In genomic region chr10:14554091-14554842, GRCh38 we compare ENCODE assay signal across 11 cellular contexts.
A peak's percentile ranks its signal among the peaks of the same experiment; 100 is the strongest.
DNase-seq lines count a peak whose midpoint lies in the region; ATAC-seq and TF ChIP-seq lines count a peak whose summit lies in the region.
"Had no signal": no experiment of that assay in that cellular context is flagged by ENCODE, and none has a peak within 500 bp of the region (broad histone marks: within the 10 kb centered on the region; RNA-seq: fewer than 3 reads in every experiment).

No MANE protein-coding gene starts in this region.

- peak overlapping the region; percentile 84; the same call in 1 of the 2 replicates for H3K9ac ChIP-seq in MM.1S (ENCODE audit: low read length)
- no peak overlapping the region for H3K9ac ChIP-seq in GM23248
- H3K9ac ChIP-seq: parathyroid adenoma had no signal

- peaks cover 46% of the 10 kb centered on the region for H3F3A ChIP-seq in MM.1S (ENCODE audit: insufficient read depth, low read length)
- no peaks in the 10 kb centered on the region for H3F3A ChIP-seq in GM23248 (ENCODE audit: insufficient read depth)

- H3K4me2 ChIP-seq in MM.1S (ENCODE audit: low read depth, low read length): peak overlapping the region; percentile 91
- H3K4me2 ChIP-seq in GM23248 (ENCODE audit: unreplicated experiment): no peak overlapping the region

- no peaks in the 10 kb centered on the region for H3K27me3 Mint-ChIP-seq in activated naive CD8-positive, alpha-beta T cell treated with anti-CD3 and anti-CD28 coated beads, Interleukin-2, amount 50 U/mL, for 24 hours

- H3K9me2 ChIP-seq in MM.1S (replicated peaks; ENCODE audit: insufficient read depth, low read length): no peaks in the 10 kb centered on the region
- H3K9me2 ChIP-seq in GM23248 (ENCODE audit: insufficient read depth): no peaks in the 10 kb centered on the region

- H3K79me2 ChIP-seq in MM.1S (ENCODE audit: low read length): peaks cover 90% of the 10 kb centered on the region
- H3K79me2 ChIP-seq in GM23248 (ENCODE audit: insufficient read depth): no peaks in the 10 kb centered on the region; the same call in 1 of the 2 replicates
- H3K79me2 ChIP-seq: parathyroid adenoma had no signal

- no peaks in the 10 kb centered on the region for H3K27me3 ChIP-seq in MM.1S (replicated peaks; ENCODE audit: insufficient read depth, low read length)
- H3K27me3 ChIP-seq in GM23248 (replicated peaks; ENCODE audit: insufficient read depth): no peaks in the 10 kb centered on the region
- H3K27me3 ChIP-seq: ascending aorta had no signal

- peaks cover 98% of the 10 kb centered on the region for H3K4me1 Mint-ChIP-seq in activated naive CD8-positive, alpha-beta T cell treated with anti-CD3 and anti-CD28 coated beads, Interleukin-2, amount 50 U/mL, for 24 hours

- peak overlapping the region; percentile 68 for H3K27ac Mint-ChIP-seq in activated naive CD8-positive, alpha-beta T cell treated with anti-CD3 and anti-CD28 coated beads, Interleukin-2, amount 50 U/mL, for 24 hours

- WGBS in GM23248 (ENCODE audit: low coverage in 1 of 2, low lambda C conversion rate in 2 of 2, missing lambda C conversion rate in 2 of 2), 2 experiments: 84 to 96% methylated on average over 5 of the region's 5 CpGs

- H3K27ac ChIP-seq in MM.1S (ENCODE audit: low read length) (peak overlapping the region; percentile 96; the same call in 1 of the 2 replicates), GM23248 (no peak overlapping the region)
- H3K27ac ChIP-seq: parathyroid adenoma had no signal

- H3K4me3 Mint-ChIP-seq in activated naive CD8-positive, alpha-beta T cell treated with anti-CD3 and anti-CD28 coated beads, Interleukin-2, amount 50 U/mL, for 24 hours: peak overlapping the region; percentile 3

- DNase-seq in Caki2 (ENCODE audit: low read depth): peak; percentile 56
- no peak for DNase-seq in MM.1S
- no peak for DNase-seq in activated naive CD8-positive, alpha-beta T cell treated with anti-CD3 and anti-CD28 coated beads, Interleukin-2, amount 50 U/mL, for 24 hours
- DNase-seq in mucosa of descending colon: peak in 1 of 3 donors; percentile 57
- DNase-seq in T-helper 9 cell: no peak
- no peak for DNase-seq in foreskin fibroblast
- no peak for DNase-seq in GM23248
- DNase-seq: NCI-H1092 treated with DMSO at 0.1 percent for 48 hours had no signal

- H3K9me3 ChIP-seq in MM.1S (replicated peaks; ENCODE audit: insufficient read depth, low read length) (no peaks in the 10 kb centered on the region), mucosa of descending colon (no peaks in the 10 kb centered on the region), GM23248 (ENCODE audit: low read depth) (no peaks in the 10 kb centered on the region)
- H3K9me3 ChIP-seq: ascending aorta had no signal

- peak overlapping the region; percentile 48 for H3K4me3 ChIP-seq in MM.1S (ENCODE audit: low read length)
- no peak overlapping the region for H3K4me3 ChIP-seq in mucosa of descending colon
- no peak overlapping the region for H3K4me3 ChIP-seq in foreskin fibroblast (ENCODE audit: low read depth in 1 of 2, low read length in 2 of 2)
- no peak overlapping the region for H3K4me3 ChIP-seq in GM23248
- H3K4me3 ChIP-seq: ascending aorta had no signal

- H2AFZ ChIP-seq in MM.1S (ENCODE audit: low read length): no peak overlapping the region
- H2AFZ ChIP-seq in GM23248: no peak overlapping the region
- H2AFZ ChIP-seq: parathyroid adenoma had no signal

- TF ChIP-seq CTCF in MM.1S (IDR thresholded peaks at IDR 0.05; ENCODE audit: low read length) (no peak), mucosa of descending colon (IDR thresholded peaks at IDR 0.05) (no peak), foreskin fibroblast (IDR thresholded peaks at IDR 0.05; ENCODE audit: low read depth, low read length) (no peak)

- H4K20me1 ChIP-seq in MM.1S (ENCODE audit: insufficient read depth, low read length) (no peaks in the 10 kb centered on the region), GM23248 (ENCODE audit: insufficient read depth) (no peaks in the 10 kb centered on the region)

- no peak for ATAC-seq in activated naive CD8-positive, alpha-beta T cell treated with anti-CD3 and anti-CD28 coated beads, Interleukin-2, amount 50 U/mL, for 24 hours
- ATAC-seq in mucosa of descending colon (peak; percentile 76), HG02759 (IDR thresholded peaks at IDR 0.05; ENCODE audit: unreplicated experiment) (no peak)

- intact Hi-C loops in mucosa of descending colon (cut with DNase I, micrococcal nuclease): no loop called here

- no peaks in the 10 kb centered on the region for H3K9me3 Mint-ChIP-seq in activated naive CD8-positive, alpha-beta T cell treated with anti-CD3 and anti-CD28 coated beads, Interleukin-2, amount 50 U/mL, for 24 hours

- H3K36me3 Mint-ChIP-seq in activated naive CD8-positive, alpha-beta T cell treated with anti-CD3 and anti-CD28 coated beads, Interleukin-2, amount 50 U/mL, for 24 hours (ENCODE audit: low read depth): peaks cover 53% of the 10 kb centered on the region

- in situ Hi-C loops in Caki2 (cut with HindIII; ENCODE audit: low pct_unique_long_range_greater_than_20kb, low sequenced_read_pairs): no loop called here
- in situ Hi-C loops in GM23248 (cut with MboI): no loop called here

- peaks cover 48% of the 10 kb centered on the region for H3K4me1 ChIP-seq in MM.1S (ENCODE audit: low read length)
- peaks cover 45% of the 10 kb centered on the region for H3K4me1 ChIP-seq in mucosa of descending colon (ENCODE audit: low read depth)
- peaks cover 4% of the 10 kb centered on the region; the same call in 1 of the 2 replicates for H3K4me1 ChIP-seq in GM23248 (ENCODE audit: insufficient read depth)

- H3K36me3 ChIP-seq in MM.1S (replicated peaks; ENCODE audit: insufficient read depth, low read length): 0 out of 2 replicates have a peak, but pooled peaks cover 3% of the 10 kb centered on the region
- H3K36me3 ChIP-seq in mucosa of descending colon (ENCODE audit: low read depth): no peaks in the 10 kb centered on the region
- no peaks in the 10 kb centered on the region for H3K36me3 ChIP-seq in GM23248 (ENCODE audit: low read depth)
- H3K36me3 ChIP-seq: ascending aorta had no signal
